Comparison of ENCODE assay signal across 9 cellular contexts in genomic region chr16:80997139-80997798, GRCh38. TPM values are rescaled to one million over a fixed set of nuclear protein-coding genes. Genes with fewer than 3 reads are reported as not detected.
DNase-seq lines count a peak whose midpoint lies in the region; ATAC-seq, FAIRE-seq and TF ChIP-seq lines count a peak whose summit lies in the region.
"Had no signal": no experiment of that assay in that cellular context is flagged by ENCODE, and none has a peak within 500 bp of the region (broad histone marks: within the 10 kb centered on the region; RNA-seq: fewer than 3 reads in every experiment).

No MANE protein-coding gene starts in this region.

- peaks cover 98% of the 10 kb centered on the region for H3K79me2 ChIP-seq in K562 (ENCODE audit: control insufficient read depth, insufficient read depth, low read length)

- WGBS in K562 (ENCODE audit: insufficient coverage, low coverage, missing lambda C conversion rate): 42% methylated on average over 9 of the region's 9 CpGs
- WGBS in psoas muscle, 3 donors: 56 to 64% (median 56%) methylated on average over 9 of the region's 9 CpGs

- no peak overlapping the region for H3K9ac ChIP-seq in K562 (ENCODE audit: insufficient read depth in 1 of 2, low read depth in 2 of 2, low read length in 2 of 2)

- H3K27me3 Mint-ChIP-seq in activated T-cell treated with anti-CD3 and anti-CD28 coated beads, Interleukin-2, amount 50 U/mL, for 72 hours (ENCODE audit: low read depth): no peaks in the 10 kb centered on the region

- no peaks in the 10 kb centered on the region for H3K27me3 ChIP-seq in K562 (ENCODE audit: control insufficient read depth in 2 of 2, insufficient read depth in 2 of 2, low read length in 2 of 2)
- no peaks in the 10 kb centered on the region for H3K27me3 ChIP-seq in psoas muscle (ENCODE audit: insufficient read depth in 3 of 3, low read length in 2 of 3)

- intact Hi-C loops in K562 (cut with micrococcal nuclease) (no loop called here), psoas muscle (cut with DNase I) (no loop called here)

- H3K27ac Mint-ChIP-seq in activated T-cell treated with anti-CD3 and anti-CD28 coated beads, Interleukin-2, amount 50 U/mL, for 72 hours: peak overlapping the region; percentile 99

- no peaks in the 10 kb centered on the region for H3K9me3 Mint-ChIP-seq in activated T-cell treated with anti-CD3 and anti-CD28 coated beads, Interleukin-2, amount 50 U/mL, for 72 hours

- peaks cover 75% of the 10 kb centered on the region for H3K4me1 Mint-ChIP-seq in activated T-cell treated with anti-CD3 and anti-CD28 coated beads, Interleukin-2, amount 50 U/mL, for 72 hours (ENCODE audit: low read depth)

- no peak for TF ChIP-seq EP300 in K562 (IDR thresholded peaks at IDR 0.05; ENCODE audit: low read length)

- in situ Hi-C loops in K562 (cut with MboI): no loop called here

- TF ChIP-seq CTCF in K562 (IDR thresholded peaks at IDR 0.05 in 2 of 3, conservative IDR thresholded peaks at IDR 0.05 in 1 of 3; ENCODE audit: insufficient read depth in 2 of 3, low read depth in 1 of 3, low read length in 3 of 3): no peak
- no peak for TF ChIP-seq CTCF in psoas muscle (IDR thresholded peaks at IDR 0.05)

- peak overlapping the region; percentile 70 to 90 for H3K4me3 Mint-ChIP-seq in activated T-cell treated with anti-CD3 and anti-CD28 coated beads, Interleukin-2, amount 50 U/mL, for 72 hours

- H3K36me3 ChIP-seq in K562 (ENCODE audit: control insufficient read depth, insufficient read depth, low read length): peaks cover 27% of the 10 kb centered on the region; the same call in 1 of the 3 replicates
- no peaks in the 10 kb centered on the region for H3K36me3 ChIP-seq in psoas muscle (ENCODE audit: insufficient read depth in 1 of 2, low read depth in 1 of 2)

- no peak for FAIRE-seq in K562 (lab: Jason Lieb, UNC)

- H3K4me2 ChIP-seq in K562 (ENCODE audit: insufficient read depth, low read length): no peak overlapping the region; the same call in 1 of the 2 replicates

- H3K9me1 ChIP-seq in K562 (ENCODE audit: control insufficient read depth, insufficient read depth, low read length): no peaks in the 10 kb centered on the region

- CTCF ChIA-PET in K562 (lab: Yijun Ruan, JAX; ENCODE audit: low intra/inter-chr PET ratio): no interaction called here

- POLR2A ChIA-PET in K562 (lab: Yijun Ruan, JAX): interaction anchor here (0.8 kb wide), 1 partner anchor 10 kb away, joined by 3 read pairs; the partner anchor contains the start of genes CENPN and CMC2

- no peak for DNase-seq in activated T-cell treated with anti-CD3 and anti-CD28 coated beads, Interleukin-2, amount 50 U/mL, for 72 hours
- DNase-seq in activated T-cell treated with anti-CD3 and anti-CD28 coated beads, Interleukin-2, amount 50 U/mL, for 48 hours: no peak
- DNase-seq in K562 (ENCODE audit: extremely low read depth in 1 of 4, low spot score in 3 of 4) (peak in 1 of 4 experiments; percentile 21), psoas muscle (no peak), NOMO-1 (lab: John Stamatoyannopoulos, UW; ENCODE audit: unreplicated experiment in 2 of 2) (no peak), SKM-1 (lab: John Stamatoyannopoulos, UW; ENCODE audit: unreplicated experiment) (no peak), cortex of kidney (lab: John Stamatoyannopoulos, UW) (no peak)
- DNase-seq: DND-41 had no signal

- H3K36me3 Mint-ChIP-seq in activated T-cell treated with anti-CD3 and anti-CD28 coated beads, Interleukin-2, amount 50 U/mL, for 72 hours (ENCODE audit: insufficient read depth in 2 of 2): peaks cover 2 to 12% of the 10 kb centered on the region in 2 donors

- H3K27ac ChIP-seq in K562 (ENCODE audit: extremely low read depth, low read depth, low read length) (no peak overlapping the region), psoas muscle (no peak overlapping the region)

- TF ChIP-seq RAD21 in K562 (CRISPR knock-in tag; conservative IDR thresholded peaks at IDR 0.05 in 1 of 2, IDR thresholded peaks at IDR 0.05 in 1 of 2): no peak

- H3K4me1 ChIP-seq in K562 (replicated peaks in 1 of 2; ENCODE audit: control insufficient read depth in 2 of 2, insufficient read depth in 2 of 2, low read length in 2 of 2) (peaks cover 0 to 18% of the 10 kb centered on the region in 2 experiments; a peak in 2 of 5 replicates), psoas muscle (no peaks in the 10 kb centered on the region)

- H4K20me1 ChIP-seq in K562 (replicated peaks; ENCODE audit: control insufficient read depth, insufficient read depth, low read length): peaks cover 10% of the 10 kb centered on the region

- BruUV-seq in K562 (replicated peaks; lab: Mats Ljungman, UMichigan): no TSS peak

- no peak overlapping the region for H3K4me3 ChIP-seq in K562
- H3K4me3 ChIP-seq in psoas muscle: peak overlapping the region; percentile 25

- no peaks in the 10 kb centered on the region for H3K9me3 ChIP-seq in K562 (replicated peaks; ENCODE audit: control insufficient read depth, insufficient read depth, low read depth, low read length)
- no peaks in the 10 kb centered on the region for H3K9me3 ChIP-seq in psoas muscle

- H2AFZ ChIP-seq in K562 (ENCODE audit: low read depth, low read length): no peak overlapping the region

- TF ChIP-seq POLR2A in K562 (conservative IDR thresholded peaks at IDR 0.05): no peak

- peak; percentile 71 to 80 for ATAC-seq in activated T-cell treated with anti-CD3 and anti-CD28 coated beads, Interleukin-2, amount 50 U/mL, for 72 hours (replicated peaks in 1 of 2)
- ATAC-seq in HG03103 (IDR thresholded peaks at IDR 0.05; ENCODE audit: low read depth, unreplicated experiment) (peak; percentile 44), K562 (no peak), psoas muscle (no peak)

RNA-seq across cellular contexts. Expression of gene CMC2, which starts 9.4 kb away (rescaled TPM):
- 100 to 1,000 TPM; 114 to 121 TPM for total RNA-seq in activated T-cell treated with anti-CD3 and anti-CD28 coated beads, Interleukin-2, amount 50 U/mL, for 72 hours
- total RNA-seq in K562 (2011; cell fraction: chromatin; rRNA removed; ENCODE audit: low replicate concordance): 47.9 and 97.0 TPM in 2 replicates
- 47.9 and 67.9 TPM in 2 replicates for total RNA-seq in K562 (2011; cell fraction: nucleolus; rRNA removed)
- total RNA-seq in K562 (2011; cell fraction: nucleoplasm; rRNA removed): 50.2 and 70.3 TPM in 2 replicates
- total RNA-seq in K562 (2014; rRNA removed) (122 and 192 TPM in 2 replicates), K562 (2014; rRNA removed; fragmentation: Illumina TruSeq; extraction: Trizol) (144 and 165 TPM in 2 replicates), K562 (2015; rRNA removed; fragmentation: Illumina TruSeq; extraction: Trizol) (124 and 143 TPM in 2 replicates), K562 (2021) (166 and 189 TPM in 2 replicates), psoas muscle (100 to 1,000 TPM in 1 of 4 donors, 10 to 100 TPM in 3; 58.8 to 121 (median 81.9) TPM)
- polyA plus RNA-seq in K562 (2011; rRNA removed) (224 and 304 TPM in 2 replicates), K562 (2014; fragmentation: Illumina TruSeq; extraction: Trizol) (172 and 255 TPM in 2 replicates), K562 (2014; fragmentation: Nextera tagmentation; extraction: Ambion mirVana) (100 to 1,000 TPM; 434 to 501 TPM), K562 (2014; rRNA removed) (230 and 250 TPM in 2 replicates), psoas muscle (100 to 1,000 TPM; 257 to 334 (median 299) TPM)
- 185 and 294 TPM in 2 replicates for polyA plus RNA-seq in K562 (2011; cell fraction: cytosol; rRNA removed)
- 100 and 142 TPM in 2 replicates for polyA plus RNA-seq in K562 (2011; cell fraction: nucleus; rRNA removed)
- polyA plus RNA-seq in K562 (2012): 144 and 242 TPM in 2 replicates
- 73.7 and 81.3 TPM in 2 replicates for polyA minus RNA-seq in K562 (2011; rRNA and poly(A)+ RNA removed)
- 37.5 and 45.1 TPM in 2 replicates for polyA minus RNA-seq in K562 (2011; cell fraction: cytosol; rRNA and poly(A)+ RNA removed)
- 59.8 and 62.9 TPM in 2 replicates for polyA minus RNA-seq in K562 (2011; cell fraction: nucleus; rRNA and poly(A)+ RNA removed)

RNA-seq across cellular contexts. Expression of gene CENPN, which starts 9.7 kb away (rescaled TPM):
- 10 to 100 TPM; 62.0 to 64.1 TPM for total RNA-seq in activated T-cell treated with anti-CD3 and anti-CD28 coated beads, Interleukin-2, amount 50 U/mL, for 72 hours
- total RNA-seq in K562 (2011; cell fraction: chromatin; rRNA removed; ENCODE audit: low replicate concordance): 44.6 and 60.6 TPM in 2 replicates
- total RNA-seq in K562 (2011; cell fraction: nucleolus; rRNA removed): 31.3 and 39.4 TPM in 2 replicates
- total RNA-seq in K562 (2011; cell fraction: nucleoplasm; rRNA removed): 28.4 and 36.6 TPM in 2 replicates
- total RNA-seq in K562 (2014; rRNA removed): 64.6 and 140 TPM in 2 replicates
- total RNA-seq in K562 (2014; rRNA removed; fragmentation: Illumina TruSeq; extraction: Trizol): 161 and 186 TPM in 2 replicates
- 103 and 106 TPM in 2 replicates for total RNA-seq in K562 (2015; rRNA removed; fragmentation: Illumina TruSeq; extraction: Trizol)
- 87.6 and 92.3 TPM in 2 replicates for total RNA-seq in K562 (2021)
- polyA plus RNA-seq in K562 (2011; rRNA removed): 95.8 and 123 TPM in 2 replicates
- polyA plus RNA-seq in K562 (2011; cell fraction: cytosol; rRNA removed): 36.0 and 53.1 TPM in 2 replicates
- 27.2 and 47.1 TPM in 2 replicates for polyA plus RNA-seq in K562 (2011; cell fraction: nucleus; rRNA removed)
- polyA plus RNA-seq in K562 (2012): 92.4 and 304 TPM in 2 replicates
- 140 and 158 TPM in 2 replicates for polyA plus RNA-seq in K562 (2014; fragmentation: Illumina TruSeq; extraction: Trizol)
- 100 to 1,000 TPM; 343 to 384 TPM for polyA plus RNA-seq in K562 (2014; fragmentation: Nextera tagmentation; extraction: Ambion mirVana)
- 209 and 279 TPM in 2 replicates for polyA plus RNA-seq in K562 (2014; rRNA removed)
- 92.7 and 93.9 TPM in 2 replicates for polyA minus RNA-seq in K562 (2011; rRNA and poly(A)+ RNA removed)
- 42.0 and 48.2 TPM in 2 replicates for polyA minus RNA-seq in K562 (2011; cell fraction: cytosol; rRNA and poly(A)+ RNA removed)
- polyA minus RNA-seq in K562 (2011; cell fraction: nucleus; rRNA and poly(A)+ RNA removed): 28.3 and 30.8 TPM in 2 replicates
- total RNA-seq in psoas muscle: 1 to 10 TPM; 2.9 to 8.4 (median 7.9) TPM
- polyA plus RNA-seq in psoas muscle: 10 to 100 TPM in 1 of 3 donors, 1 to 10 TPM in 2; 3.8 to 20.6 (median 4.5) TPM

RNA-seq across cellular contexts. Expression of gene ATMIN, which starts 38.4 kb away (rescaled TPM):
- total RNA-seq in activated T-cell treated with anti-CD3 and anti-CD28 coated beads, Interleukin-2, amount 50 U/mL, for 72 hours: 10 to 100 TPM; 19.2 to 23.9 TPM
- 22.3 and 56.7 TPM in 2 replicates for total RNA-seq in K562 (2011; cell fraction: chromatin; rRNA removed; ENCODE audit: low replicate concordance)
- total RNA-seq in K562 (2011; cell fraction: nucleolus; rRNA removed): 18.6 and 19.5 TPM in 2 replicates
- 27.1 and 32.0 TPM in 2 replicates for total RNA-seq in K562 (2011; cell fraction: nucleoplasm; rRNA removed)
- total RNA-seq in K562 (2014; rRNA removed) (16.5 and 20.5 TPM in 2 replicates), K562 (2014; rRNA removed; fragmentation: Illumina TruSeq; extraction: Trizol) (35.3 and 38.8 TPM in 2 replicates), K562 (2015; rRNA removed; fragmentation: Illumina TruSeq; extraction: Trizol) (39.4 and 40.9 TPM in 2 replicates), K562 (2021) (22.5 and 23.4 TPM in 2 replicates), psoas muscle (10 to 100 TPM; 26.5 to 33.5 (median 28.4) TPM)
- polyA plus RNA-seq in K562 (2011; rRNA removed) (21.3 and 29.2 TPM in 2 replicates), K562 (2014; fragmentation: Illumina TruSeq; extraction: Trizol) (28.1 and 31.3 TPM in 2 replicates), K562 (2014; fragmentation: Nextera tagmentation; extraction: Ambion mirVana) (1 to 10 TPM; 6.7 to 7.8 TPM), K562 (2014; rRNA removed) (15.3 and 19.3 TPM in 2 replicates), psoas muscle (10 to 100 TPM; 20.0 to 43.2 (median 28.8) TPM)
- 12.2 and 16.4 TPM in 2 replicates for polyA plus RNA-seq in K562 (2011; cell fraction: cytosol; rRNA removed)
- 16.4 and 17.0 TPM in 2 replicates for polyA plus RNA-seq in K562 (2011; cell fraction: nucleus; rRNA removed)
- 13.7 and 17.9 TPM in 2 replicates for polyA plus RNA-seq in K562 (2012)
- polyA minus RNA-seq in K562 (2011; rRNA and poly(A)+ RNA removed): 32.5 and 37.6 TPM in 2 replicates
- polyA minus RNA-seq in K562 (2011; cell fraction: cytosol; rRNA and poly(A)+ RNA removed): 8.8 and 16.4 TPM in 2 replicates
- 13.1 and 24.1 TPM in 2 replicates for polyA minus RNA-seq in K562 (2011; cell fraction: nucleus; rRNA and poly(A)+ RNA removed)

Comparison
In these comparisons a context has a peak if more than half of its experiments do, and no peak if none do; other contexts are left out.
1. ATAC-seq: peak in activated T-cell treated with anti-CD3 and anti-CD28 coated beads, Interleukin-2, amount 50 U/mL, for 72 hours (2 of 2) and HG03103 (single experiment); none in K562 (single experiment) and psoas muscle (0 of 4).